9 cellular contexts compared by ENCODE assay signal in the genomic region with DNA sequence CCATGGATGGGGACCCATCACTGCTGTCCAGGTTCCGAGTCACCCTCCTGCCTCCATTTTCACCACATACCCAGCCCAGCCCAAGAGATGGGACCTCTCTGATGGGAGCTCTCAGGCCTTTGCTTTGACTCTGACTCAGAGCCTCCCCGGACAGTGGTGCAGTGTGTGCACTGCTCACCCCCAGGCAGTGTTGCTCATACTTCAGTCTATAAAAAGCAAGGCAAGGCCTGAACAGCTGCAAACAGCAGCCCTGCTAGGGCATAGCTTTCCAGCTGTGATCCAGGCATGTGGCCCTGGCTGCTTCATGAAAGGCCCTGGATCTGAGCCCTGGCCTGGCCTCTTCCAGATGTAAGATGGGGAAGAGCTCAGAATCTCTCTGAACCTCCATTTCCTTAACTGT.
DNase-seq lines count a peak whose midpoint lies in the region; ATAC-seq and TF ChIP-seq lines count a peak whose summit lies in the region.
"Had no signal": no experiment of that assay in that cellular context is flagged by ENCODE, and none has a peak within 500 bp of the region (broad histone marks: within the 10 kb centered on the region; RNA-seq: fewer than 3 reads in every experiment).

No MANE protein-coding gene starts in this region.

- peaks cover 6% of the 10 kb centered on the region for H3K4me1 ChIP-seq in fibroblast of lung (ENCODE audit: control insufficient read depth, extremely low read depth, insufficient read depth, low read length)

- no peak overlapping the region for H3K9ac ChIP-seq in fibroblast of lung (ENCODE audit: insufficient read depth, low read length)

- H3K27ac ChIP-seq in fibroblast of lung (ENCODE audit: insufficient read depth, low read length), result no peak overlapping the region

- no peaks in the 10 kb centered on the region for H3K27me3 ChIP-seq in fibroblast of lung (ENCODE audit: control insufficient read depth, insufficient read depth, low read length)

- H4K20me1 ChIP-seq in fibroblast of lung (ENCODE audit: control insufficient read depth, extremely low read depth, insufficient read depth, low read length), result no peaks in the 10 kb centered on the region

- no peak overlapping the region for H3K4me2 ChIP-seq in fibroblast of lung (ENCODE audit: extremely low read depth, insufficient read depth, low read length)

- H3K27ac Mint-ChIP-seq in stimulated activated naive CD8-positive, alpha-beta T cell treated with anti-CD3 and anti-CD28 coated beads, Interleukin-15, amount 100 ng/mL, for 72 hours, result peak overlapping the region; percentile 95 to 100

- peak overlapping the region; percentile 65 to 83 for H3K4me3 Mint-ChIP-seq in stimulated activated naive CD8-positive, alpha-beta T cell treated with anti-CD3 and anti-CD28 coated beads, Interleukin-15, amount 100 ng/mL, for 72 hours

- peaks cover 84% of the 10 kb centered on the region for H3K4me1 Mint-ChIP-seq in stimulated activated naive CD8-positive, alpha-beta T cell treated with anti-CD3 and anti-CD28 coated beads, Interleukin-15, amount 100 ng/mL, for 72 hours

- H3K27me3 Mint-ChIP-seq in stimulated activated naive CD8-positive, alpha-beta T cell treated with anti-CD3 and anti-CD28 coated beads, Interleukin-15, amount 100 ng/mL, for 72 hours, result no peaks in the 10 kb centered on the region

- no peaks in the 10 kb centered on the region for H3K79me2 ChIP-seq in fibroblast of lung (ENCODE audit: control insufficient read depth, insufficient read depth, low read length)

- DNase-seq in activated CD4-positive, CD25-positive, alpha-beta regulatory T cell (lab: John Stamatoyannopoulos, UW), result no peak
- DNase-seq in activated CD4-positive, alpha-beta T cell treated with anti-CD3 and anti-CD28 coated beads, Interleukin-2, amount 50 U/mL, for 48 hours, result peak; percentile 57 to 60
- DNase-seq in fibroblast of lung (ENCODE audit: low read depth in 2 of 2) (peak; percentile 86 to 92), cerebellar cortex (ENCODE audit: low spot score) (no peak), NCI-H446 (lab: John Stamatoyannopoulos, UW) (no peak)
- DNase-seq in stimulated activated naive CD8-positive, alpha-beta T cell treated with anti-CD3 and anti-CD28 coated beads, Interleukin-15, amount 100 ng/mL, for 72 hours, result peak; percentile 50 to 51
- DNase-seq: glutamatergic neuron had no signal

- no peaks in the 10 kb centered on the region for H3K36me3 ChIP-seq in fibroblast of lung (ENCODE audit: control insufficient read depth, insufficient read depth, low read length)

- H3K4me3 ChIP-seq in fibroblast of lung (replicated peaks in 1 of 4; ENCODE audit: control extremely low read depth in 1 of 4, insufficient read depth in 1 of 4, low read depth in 3 of 4, low read length in 4 of 4), result no peak overlapping the region

- no peaks in the 10 kb centered on the region for H3K9me3 Mint-ChIP-seq in stimulated activated naive CD8-positive, alpha-beta T cell treated with anti-CD3 and anti-CD28 coated beads, Interleukin-15, amount 100 ng/mL, for 72 hours

- no peak for TF ChIP-seq CTCF in fibroblast of lung (conservative IDR thresholded peaks at IDR 0.05 in 1 of 2, IDR thresholded peaks at IDR 0.05 in 1 of 2; ENCODE audit: low read depth in 1 of 2, low read length in 2 of 2)

- no peaks in the 10 kb centered on the region for H3K9me3 ChIP-seq in fibroblast of lung (ENCODE audit: control insufficient read depth, insufficient read depth, low read depth, low read length)

- ATAC-seq in activated CD4-positive, CD25-positive, alpha-beta regulatory T cell treated with anti-CD3 and anti-CD28 coated beads, Interleukin-2, amount 50 U/mL, for 24 hours, result peak; percentile 57 to 63
- ATAC-seq in stimulated activated naive CD8-positive, alpha-beta T cell treated with anti-CD3 and anti-CD28 coated beads, Interleukin-15, amount 100 ng/mL, for 72 hours, result peak; percentile 44
- ATAC-seq in GM21390 (IDR thresholded peaks at IDR 0.05; ENCODE audit: unreplicated experiment), result no peak

- no peak overlapping the region for H2AFZ ChIP-seq in fibroblast of lung (ENCODE audit: low read length)

Comparison
In these comparisons a context has a peak if more than half of its experiments do, and no peak if none do; other contexts are left out.
1. DNase-seq: peak in activated CD4-positive, alpha-beta T cell treated with anti-CD3 and anti-CD28 coated beads, Interleukin-2, amount 50 U/mL, for 48 hours (2 of 2), fibroblast of lung (2 of 2) and stimulated activated naive CD8-positive, alpha-beta T cell treated with anti-CD3 and anti-CD28 coated beads, Interleukin-15, amount 100 ng/mL, for 72 hours (2 of 2); none in activated CD4-positive, CD25-positive, alpha-beta regulatory T cell (0 of 4), cerebellar cortex (single experiment) and NCI-H446 (0 of 2).